ENCODE assay signal across 26 cellular contexts in the genomic region with DNA sequence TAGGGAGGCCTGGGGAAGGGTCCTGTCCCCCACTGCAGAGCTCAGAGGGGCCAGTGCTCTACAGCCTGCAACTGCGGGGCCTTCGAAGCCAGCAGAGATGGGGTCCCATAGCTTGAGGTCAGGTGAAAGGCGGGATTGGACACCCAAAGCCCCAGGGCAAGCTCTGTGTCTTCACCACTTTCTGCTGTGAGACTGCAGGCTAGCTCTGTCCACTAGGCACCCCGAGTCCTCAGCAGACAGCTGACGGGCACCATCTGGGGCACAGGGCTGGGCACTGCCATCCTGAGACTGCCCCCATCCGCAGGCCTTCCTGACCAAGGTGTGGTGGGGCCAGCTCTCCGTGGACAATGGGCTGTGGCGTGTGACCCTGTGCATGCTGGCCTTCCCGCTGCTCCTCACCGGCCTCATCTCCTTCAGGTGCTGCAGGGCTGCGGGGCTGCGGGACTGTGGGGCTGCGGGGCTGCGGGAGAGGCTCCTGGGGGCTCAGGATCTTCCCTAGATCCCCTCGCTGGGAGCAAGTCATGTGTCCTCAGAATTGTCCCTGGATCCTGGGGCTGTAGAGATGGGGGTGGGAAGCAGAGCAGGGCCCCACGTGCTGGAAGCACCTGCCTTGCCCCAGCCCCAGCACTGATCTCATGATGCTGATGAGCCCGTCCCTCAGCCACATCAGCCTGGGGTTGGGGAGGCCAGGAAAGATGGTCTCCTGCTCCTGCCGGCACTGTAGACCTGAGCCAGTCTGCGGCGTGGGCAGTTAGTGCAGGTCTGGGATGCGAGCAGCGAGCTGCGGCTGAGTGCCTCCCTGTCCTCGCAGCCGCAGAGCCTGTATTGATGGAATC. TPM values are rescaled to one million over a fixed set of nuclear protein-coding genes. Genes with fewer than 3 reads are reported as not detected.
A peak's percentile ranks its signal among the peaks of the same experiment; 100 is the strongest.
DNase-seq lines count a peak whose midpoint lies in the region; ATAC-seq, FAIRE-seq and TF ChIP-seq lines count a peak whose summit lies in the region.
"Had no signal": no experiment of that assay in that cellular context is flagged by ENCODE, and none has a peak within 500 bp of the region (broad histone marks: within the 10 kb centered on the region; RNA-seq: fewer than 3 reads in every experiment).

No MANE protein-coding gene starts in this region.

- no peak overlapping the region for H4K5ac ChIP-seq in H9 (ENCODE audit: insufficient read length, low read depth, low read length)

- H3K4me3 ChIP-seq in kidney (ENCODE audit: low read length in 2 of 2) (no peak overlapping the region), upper lobe of right lung (no peak overlapping the region), foreskin fibroblast (ENCODE audit: low read depth in 1 of 2, low read length in 2 of 2) (no peak overlapping the region)
- H3K4me3 ChIP-seq: PC-9, SK-N-MC had no signal

- no peak overlapping the region for H2AFZ ChIP-seq in H9 (ENCODE audit: low read length)
- H2AFZ ChIP-seq: PC-9 had no signal

- H4K8ac ChIP-seq in H9 (replicated peaks; ENCODE audit: insufficient read length, low read depth, low read length) = no peak overlapping the region

- H3K79me1 ChIP-seq in H9 (ENCODE audit: insufficient read depth, low read depth, low read length, poor library complexity, severe bottlenecking) = no peaks in the 10 kb centered on the region

- no peaks in the 10 kb centered on the region for H3K27me3 ChIP-seq in H9 (ENCODE audit: insufficient read depth, low read length)
- no peaks in the 10 kb centered on the region for H3K27me3 ChIP-seq in upper lobe of right lung

- H3K4me2 ChIP-seq in H9 (ENCODE audit: insufficient read depth, insufficient read length, low read length) = no peak overlapping the region
- H3K4me2 ChIP-seq: PC-9 had no signal

- H3K18ac ChIP-seq in H9 (ENCODE audit: insufficient read length, low read depth, low read length) = no peak overlapping the region

- no peak overlapping the region for H2BK12ac ChIP-seq in H9 (ENCODE audit: insufficient read length, low read depth, low read length)

- ATAC-seq in activated T-cell treated with anti-CD3 and anti-CD28 coated beads, Interleukin-2, amount 50 U/mL, for 4 hours = no peak
- no peak for ATAC-seq in upper lobe of right lung

- H3K56ac ChIP-seq in H9 (ENCODE audit: insufficient read length, low read depth, low read length) = no peak overlapping the region

- H2BK20ac ChIP-seq in H9 (ENCODE audit: low read depth, low read length, poor library complexity, severe bottlenecking) = no peak overlapping the region

- no peak overlapping the region for H3K14ac ChIP-seq in H9 (ENCODE audit: insufficient read depth, low read length)

- H3K36me3 ChIP-seq in kidney (ENCODE audit: control insufficient read depth in 1 of 2, insufficient read depth in 2 of 2, low read length in 2 of 2) (no peaks in the 10 kb centered on the region), upper lobe of right lung (no peaks in the 10 kb centered on the region)

- TF ChIP-seq CTCF in H9 (conservative IDR thresholded peaks at IDR 0.05) = no peak
- TF ChIP-seq CTCF in kidney (IDR thresholded peaks at IDR 0.05; ENCODE audit: borderline replicate concordance, extremely low read depth, insufficient read depth) = no peak
- no peak for TF ChIP-seq CTCF in upper lobe of right lung (IDR thresholded peaks at IDR 0.05)
- no peak for TF ChIP-seq CTCF in foreskin fibroblast (IDR thresholded peaks at IDR 0.05; ENCODE audit: low read depth, low read length)

- no peak overlapping the region for H2BK15ac ChIP-seq in H9 (ENCODE audit: low read depth, low read length)

- H3K36me3 Mint-ChIP-seq in activated T-cell treated with anti-CD3 and anti-CD28 coated beads, Interleukin-2, amount 50 U/mL, for 24 hours (ENCODE audit: low read depth) = peaks cover 22% of the 10 kb centered on the region
- H3K36me3 Mint-ChIP-seq in activated T-cell treated with anti-CD3 and anti-CD28 coated beads, Interleukin-2, amount 50 U/mL, for 4 hours (ENCODE audit: insufficient read depth) = no peaks in the 10 kb centered on the region
- H3K36me3 Mint-ChIP-seq in H9 (ENCODE audit: insufficient read depth in 1 of 3, low read depth in 3 of 3) = peaks cover 0 to 2% (median 0%) of the 10 kb centered on the region in 3 experiments; a peak in 1 of 7 replicates

- no peaks in the 10 kb centered on the region for H3K4me1 ChIP-seq in H9 (ENCODE audit: insufficient read depth, low read length)
- no peaks in the 10 kb centered on the region for H3K4me1 ChIP-seq in kidney (ENCODE audit: control insufficient read depth in 1 of 2, insufficient read depth in 1 of 2, low read depth in 1 of 2, low read length in 2 of 2)
- H3K4me1 ChIP-seq in upper lobe of right lung = no peaks in the 10 kb centered on the region

- no peak overlapping the region for H2AK5ac ChIP-seq in H9 (ENCODE audit: insufficient read length, low read length)

- H3K27ac ChIP-seq in H9 (ENCODE audit: insufficient read length, low read depth, low read length) (no peak overlapping the region), kidney (ENCODE audit: low read depth in 2 of 2, low read length in 2 of 2) (no peak overlapping the region), upper lobe of right lung (no peak overlapping the region)
- H3K27ac ChIP-seq: PC-9, SK-N-MC had no signal

- peak; percentile 28 for DNase-seq in activated T-cell treated with anti-CD3 and anti-CD28 coated beads, Interleukin-2, amount 50 U/mL, for 24 hours
- no peak for DNase-seq in activated T-cell treated with anti-CD3 and anti-CD28 coated beads, Interleukin-2, amount 50 U/mL, for 4 hours
- DNase-seq in H9 (peak; percentile 21), kidney (peak; percentile 66), upper lobe of right lung (peak; percentile 59), inferior parietal cortex (ENCODE audit: extremely low spot score) (no peak), SHP77 treated with DMSO at 0.1 percent for 48 hours (lab: John Stamatoyannopoulos, UW) (no peak), foreskin fibroblast (no peak)
- DNase-seq: EL, GF-D8, HFFc6, KG1, NCI-H1092 treated with DMSO at 0.1 percent for 48 hours, NCI-H1436 treated with DMSO at 0.1 percent for 48 hours, NCI-H1930, NCI-H226, NCI-H510A treated with DMSO at 0.1 percent for 48 hours, NCI-H748 treated with DMSO at 0.1 percent for 48 hours, PC-9, RPMI8226, SHP77 had no signal

- H3K79me2 ChIP-seq in H9 (ENCODE audit: insufficient read depth, low read length) = no peaks in the 10 kb centered on the region

- H3K9me3 ChIP-seq in H9 (ENCODE audit: control insufficient read depth, low read depth, low read length) (no peaks in the 10 kb centered on the region), kidney (ENCODE audit: control insufficient read depth in 1 of 2, low read length in 2 of 2) (no peaks in the 10 kb centered on the region), upper lobe of right lung (no peaks in the 10 kb centered on the region)

- no peak overlapping the region for H3K4me3 Mint-ChIP-seq in activated T-cell treated with anti-CD3 and anti-CD28 coated beads, Interleukin-2, amount 50 U/mL, for 24 hours
- H3K4me3 Mint-ChIP-seq in activated T-cell treated with anti-CD3 and anti-CD28 coated beads, Interleukin-2, amount 50 U/mL, for 4 hours = no peak overlapping the region
- H3K4me3 Mint-ChIP-seq in H9 = no peak overlapping the region
- H3K4me3 Mint-ChIP-seq: B cell, CD14-positive monocyte, HFFc6 had no signal

- H3K23ac ChIP-seq in H9 (ENCODE audit: insufficient read length, low read depth, low read length) = no peak overlapping the region

- H3K9ac ChIP-seq in H9 (ENCODE audit: extremely low read depth, insufficient read length, low read length) = no peak overlapping the region
- no peak overlapping the region for H3K9ac ChIP-seq in kidney (ENCODE audit: low read length in 2 of 2)

- H3K4me1 Mint-ChIP-seq in activated T-cell treated with anti-CD3 and anti-CD28 coated beads, Interleukin-2, amount 50 U/mL, for 24 hours (ENCODE audit: low read depth) = no peaks in the 10 kb centered on the region
- no peaks in the 10 kb centered on the region for H3K4me1 Mint-ChIP-seq in activated T-cell treated with anti-CD3 and anti-CD28 coated beads, Interleukin-2, amount 50 U/mL, for 4 hours (ENCODE audit: low read depth)
- no peaks in the 10 kb centered on the region for H3K4me1 Mint-ChIP-seq in H9
- H3K4me1 Mint-ChIP-seq: B cell, CD14-positive monocyte had no signal

- H2BK120ac ChIP-seq in H9 (ENCODE audit: low read depth, low read length, poor library complexity, severe bottlenecking) = no peak overlapping the region

- no peak overlapping the region for H3K4ac ChIP-seq in H9 (ENCODE audit: low read depth, low read length)

- no peaks in the 10 kb centered on the region for H3K27me3 Mint-ChIP-seq in activated T-cell treated with anti-CD3 and anti-CD28 coated beads, Interleukin-2, amount 50 U/mL, for 24 hours
- no peaks in the 10 kb centered on the region for H3K27me3 Mint-ChIP-seq in activated T-cell treated with anti-CD3 and anti-CD28 coated beads, Interleukin-2, amount 50 U/mL, for 4 hours (ENCODE audit: low read depth)
- no peaks in the 10 kb centered on the region for H3K27me3 Mint-ChIP-seq in H9 (ENCODE audit: low read depth)
- H3K27me3 Mint-ChIP-seq: B cell had no signal

- no peak overlapping the region for H2BK5ac ChIP-seq in H9 (ENCODE audit: insufficient read length, low read length)

- peaks cover 8% of the 10 kb centered on the region for H3K9me3 Mint-ChIP-seq in activated T-cell treated with anti-CD3 and anti-CD28 coated beads, Interleukin-2, amount 50 U/mL, for 24 hours
- H3K9me3 Mint-ChIP-seq in activated T-cell treated with anti-CD3 and anti-CD28 coated beads, Interleukin-2, amount 50 U/mL, for 4 hours = no peaks in the 10 kb centered on the region
- peaks cover 0 to 2% of the 10 kb centered on the region in 2 experiments; a peak in 3 of 5 replicates for H3K9me3 Mint-ChIP-seq in H9

- no peaks in the 10 kb centered on the region for H4K20me1 ChIP-seq in H9 (ENCODE audit: control insufficient read depth, insufficient read depth, insufficient read length)

- no peak overlapping the region for H3T11ph ChIP-seq in H9 (ENCODE audit: low read length)

- no CpG with 5 or more reads among the region's 25 CpGs for WGBS in H9 (ENCODE audit: extremely low coverage, insufficient read length, low lambda C conversion rate)

- FAIRE-seq in kidney (lab: Jason Lieb, UNC) = no peak
- FAIRE-seq: H54 had no signal

- no peak overlapping the region for H4K91ac ChIP-seq in H9 (ENCODE audit: insufficient read length, low read depth, low read length)

- no peak overlapping the region for H3K27ac Mint-ChIP-seq in activated T-cell treated with anti-CD3 and anti-CD28 coated beads, Interleukin-2, amount 50 U/mL, for 24 hours
- H3K27ac Mint-ChIP-seq in H9 = no peak overlapping the region
- H3K27ac Mint-ChIP-seq: B cell, HFFc6 had no signal

- intact Hi-C loops in kidney (cut with DNase I) (no loop called here), upper lobe of right lung (cut with DNase I) (no loop called here)

- H3K23me2 ChIP-seq in H9 (ENCODE audit: insufficient read length, low read depth, low read length, poor library complexity, severe bottlenecking) = no peaks in the 10 kb centered on the region

RNA-seq across cellular contexts. Expression of a gene that starts 46.8 kb away (rescaled TPM):
- 10 to 100 TPM in 1 of 3 donors, 1 to 10 TPM in 1, under 1 TPM in 1; 0.95 to 21.6 (median 2.5) TPM for total RNA-seq in activated T-cell treated with anti-CD3 and anti-CD28 coated beads, Interleukin-2, amount 50 U/mL, for 4 hours
- total RNA-seq in H9 (2021) (0.11 and 0.68 TPM in 2 replicates), kidney (11.5 TPM), upper lobe of right lung (10.0 TPM)
- polyA plus RNA-seq in kidney (ENCODE audit: insufficient read depth, low read depth, low replicate concordance) = 2.0 TPM
- total RNA-seq: PC-9 had no signal

RNA-seq across cellular contexts. Expression of a gene that starts 55.1 kb away (rescaled TPM):
- under 1 TPM; 0.24 to 0.57 (median 0.35) TPM for total RNA-seq in activated T-cell treated with anti-CD3 and anti-CD28 coated beads, Interleukin-2, amount 50 U/mL, for 4 hours
- total RNA-seq in H9 (2021) (2.6 and 3.1 TPM in 2 replicates), kidney (1.4 TPM), upper lobe of right lung (3.6 TPM)
- polyA plus RNA-seq in kidney (ENCODE audit: insufficient read depth, low read depth, low replicate concordance) = 0.60 TPM
- total RNA-seq: HFFc6, HT1080 had no signal

Comparison
In these comparisons a context has a peak if more than half of its experiments do, and no peak if none do; other contexts are left out.
1. DNase-seq: peak in activated T-cell treated with anti-CD3 and anti-CD28 coated beads, Interleukin-2, amount 50 U/mL, for 24 hours (single experiment), H9 (single experiment), kidney (single experiment) and upper lobe of right lung (single experiment); none in activated T-cell treated with anti-CD3 and anti-CD28 coated beads, Interleukin-2, amount 50 U/mL, for 4 hours (single experiment), inferior parietal cortex (single experiment), SHP77 treated with DMSO at 0.1 percent for 48 hours (single experiment) and foreskin fibroblast (0 of 2).